ENCODE assay signal across 11 cellular contexts in genomic region chr3:32237670-32238026, GRCh38. TPM values are rescaled to one million over a fixed set of nuclear protein-coding genes. Genes with fewer than 3 reads are reported as not detected.
DNase-seq lines count a peak whose midpoint lies in the region; ATAC-seq, FAIRE-seq and TF ChIP-seq lines count a peak whose summit lies in the region.
"Had no signal": no experiment of that assay in that cellular context is flagged by ENCODE, and none has a peak within 500 bp of the region (broad histone marks: within the 10 kb centered on the region; RNA-seq: fewer than 3 reads in every experiment).

No MANE protein-coding gene starts in this region.

- no peak for FAIRE-seq in RCC 7860 (lab: Jason Lieb, UNC)
- FAIRE-seq: K562 had no signal

- peak overlapping the region in 7 of 9 donors; percentile 28 to 78 (median 60) for H3K27ac Mint-ChIP-seq in naive thymus-derived CD4-positive, alpha-beta T cell

- H3K4me3 ChIP-seq in left ventricle myocardium inferior (peak overlapping the region; percentile 88), dorsolateral prefrontal cortex (peak overlapping the region in 48 of 59 donors; percentile 25 to 74 (median 61))
- H3K4me3 ChIP-seq in naive thymus-derived CD4-positive, alpha-beta T cell (ENCODE audit: low read length): peak overlapping the region; percentile 50
- H3K4me3 ChIP-seq: K562 had no signal

- no peak for DNase-seq in left ventricle myocardium inferior
- DNase-seq in cardiac septum (ENCODE audit: low spot score): no peak
- DNase-seq in dorsolateral prefrontal cortex: no peak
- no peak for DNase-seq in naive thymus-derived CD4-positive, alpha-beta T cell
- DNase-seq in hypothalamus (lab: John Stamatoyannopoulos, UW): no peak
- DNase-seq in RCC 7860 (ENCODE audit: low spot score): no peak
- DNase-seq: DMS 273 treated with DMSO at 0.1 percent for 48 hours, foreskin melanocyte had no signal

- no peaks in the 10 kb centered on the region for H3K36me3 ChIP-seq in left ventricle myocardium inferior
- H3K36me3 ChIP-seq in naive thymus-derived CD4-positive, alpha-beta T cell (ENCODE audit: control insufficient read depth in 2 of 3, insufficient read depth in 3 of 3, low read length in 3 of 3): no peaks in the 10 kb centered on the region

- TF ChIP-seq CTCF in left ventricle myocardium inferior (IDR thresholded peaks at IDR 0.05; ENCODE audit: borderline replicate concordance) (no peak), dorsolateral prefrontal cortex (IDR thresholded peaks at IDR 0.05 in 54 of 56, conservative IDR thresholded peaks at IDR 0.05 in 2 of 56; ENCODE audit: low read depth in 1 of 56, partially characterized antibody in 56 of 56) (no peak)

- H3K9me3 ChIP-seq in left ventricle myocardium inferior (replicated peaks): peaks cover 15% of the 10 kb centered on the region
- H3K9me3 ChIP-seq in naive thymus-derived CD4-positive, alpha-beta T cell (ENCODE audit: control insufficient read depth in 2 of 3, low read length in 3 of 3): no peaks in the 10 kb centered on the region

- H3K4me3 Mint-ChIP-seq in naive thymus-derived CD4-positive, alpha-beta T cell: peak overlapping the region; percentile 54 to 89 (median 84)

- peaks cover 34 to 54% (median 45%) of the 10 kb centered on the region in 7 donors for H3K4me1 Mint-ChIP-seq in naive thymus-derived CD4-positive, alpha-beta T cell

- peaks cover 0 to 11% (median 0%) of the 10 kb centered on the region in 11 donors for H3K9me3 Mint-ChIP-seq in naive thymus-derived CD4-positive, alpha-beta T cell

- H3K27ac ChIP-seq in left ventricle myocardium inferior (replicated peaks) (peak overlapping the region; percentile 92), dorsolateral prefrontal cortex (peak overlapping the region in 8 of 59 donors; percentile 12 to 76 (median 52))
- H3K27ac ChIP-seq in naive thymus-derived CD4-positive, alpha-beta T cell (ENCODE audit: low read depth, low read length): no peak overlapping the region

- peaks cover 0 to 19% (median 3%) of the 10 kb centered on the region in 5 donors for H3K36me3 Mint-ChIP-seq in naive thymus-derived CD4-positive, alpha-beta T cell

- intact Hi-C loops in left ventricle myocardium inferior (cut with micrococcal nuclease) (loop anchor here (5.0 kb wide), 1 partner anchor 35 kb away; no protein-coding TSS in a partner anchor), cardiac septum (cut with DNase I) (loop anchor here (2.0 kb wide), 2 partner anchors 37 to 59 kb away; no protein-coding TSS in a partner anchor), dorsolateral prefrontal cortex (cut with DNase I) (no loop called here)
- intact Hi-C loops in naive thymus-derived CD4-positive, alpha-beta T cell (cut with micrococcal nuclease): loop anchor here (1.0 to 5.0 kb wide), 12 partner anchors 59 to 705 kb away; partner anchors contain the start of genes CMTM6 (in 2 of the 2), DYNC1LI1 (in 2 of the 2), STT3B (in 2 of the 2) and CMTM7 (in 1 of the 2)

- POLR2A ChIA-PET in naive thymus-derived CD4-positive, alpha-beta T cell (lab: Charles Lee): no interaction called here

- H3K27me3 Mint-ChIP-seq in naive thymus-derived CD4-positive, alpha-beta T cell: peaks cover 0 to 25% (median 0%) of the 10 kb centered on the region in 5 donors

- H3K4me1 ChIP-seq in left ventricle myocardium inferior: peaks cover 41% of the 10 kb centered on the region
- H3K4me1 ChIP-seq in naive thymus-derived CD4-positive, alpha-beta T cell (ENCODE audit: control insufficient read depth in 2 of 2, insufficient read depth in 2 of 2, low read length in 2 of 2): peaks cover 13 to 17% of the 10 kb centered on the region in 2 donors

- CTCF ChIA-PET in naive thymus-derived CD4-positive, alpha-beta T cell (lab: Charles Lee): no interaction called here

- no peak for ATAC-seq in naive thymus-derived CD4-positive, alpha-beta T cell
- ATAC-seq in GM21360 (IDR thresholded peaks at IDR 0.05; ENCODE audit: unreplicated experiment): no peak
- ATAC-seq in HG03342 (IDR thresholded peaks at IDR 0.05; ENCODE audit: unreplicated experiment): no peak

- H3K27me3 ChIP-seq in left ventricle myocardium inferior (ENCODE audit: low read depth): no peaks in the 10 kb centered on the region
- peaks cover 0 to 51% (median 19%) of the 10 kb centered on the region in 45 donors for H3K27me3 ChIP-seq in dorsolateral prefrontal cortex
- no peaks in the 10 kb centered on the region for H3K27me3 ChIP-seq in naive thymus-derived CD4-positive, alpha-beta T cell (ENCODE audit: control insufficient read depth in 2 of 2, insufficient read depth in 2 of 2, low read length in 2 of 2)

RNA-seq across cellular contexts. Expression of gene CMTM8, which starts 0.8 kb away (rescaled TPM):
- total RNA-seq in left ventricle myocardium inferior: 5.7 TPM
- 5.5 TPM for total RNA-seq in cardiac septum
- total RNA-seq in dorsolateral prefrontal cortex: 10 to 100 TPM in 1 of 120 experiments, 1 to 10 TPM in 117, under 1 TPM in 2; 0.81 to 11.7 (median 3.1) TPM
- 10 to 100 TPM in 1 of 5 experiments, 1 to 10 TPM in 4; 7.4 to 13.6 (median 8.6) TPM for total RNA-seq in naive thymus-derived CD4-positive, alpha-beta T cell
- polyA plus RNA-seq in naive thymus-derived CD4-positive, alpha-beta T cell: 10 to 100 TPM in 1 of 2 donors, 1 to 10 TPM in 1; 8.1 to 11.8 TPM
- total RNA-seq: K562 had no signal
- polyA plus RNA-seq: K562 had no signal

Comparison
In these comparisons a context has a peak if more than half of its experiments do, and no peak if none do; other contexts are left out.
1. intact Hi-C loops: an anchor here in left ventricle myocardium inferior (5.0 kb wide), cardiac septum (2.0 kb wide) and naive thymus-derived CD4-positive, alpha-beta T cell (1.0 to 5.0 kb wide); none called in dorsolateral prefrontal cortex.